8 cellular contexts compared by ENCODE assay signal in the genomic region with DNA sequence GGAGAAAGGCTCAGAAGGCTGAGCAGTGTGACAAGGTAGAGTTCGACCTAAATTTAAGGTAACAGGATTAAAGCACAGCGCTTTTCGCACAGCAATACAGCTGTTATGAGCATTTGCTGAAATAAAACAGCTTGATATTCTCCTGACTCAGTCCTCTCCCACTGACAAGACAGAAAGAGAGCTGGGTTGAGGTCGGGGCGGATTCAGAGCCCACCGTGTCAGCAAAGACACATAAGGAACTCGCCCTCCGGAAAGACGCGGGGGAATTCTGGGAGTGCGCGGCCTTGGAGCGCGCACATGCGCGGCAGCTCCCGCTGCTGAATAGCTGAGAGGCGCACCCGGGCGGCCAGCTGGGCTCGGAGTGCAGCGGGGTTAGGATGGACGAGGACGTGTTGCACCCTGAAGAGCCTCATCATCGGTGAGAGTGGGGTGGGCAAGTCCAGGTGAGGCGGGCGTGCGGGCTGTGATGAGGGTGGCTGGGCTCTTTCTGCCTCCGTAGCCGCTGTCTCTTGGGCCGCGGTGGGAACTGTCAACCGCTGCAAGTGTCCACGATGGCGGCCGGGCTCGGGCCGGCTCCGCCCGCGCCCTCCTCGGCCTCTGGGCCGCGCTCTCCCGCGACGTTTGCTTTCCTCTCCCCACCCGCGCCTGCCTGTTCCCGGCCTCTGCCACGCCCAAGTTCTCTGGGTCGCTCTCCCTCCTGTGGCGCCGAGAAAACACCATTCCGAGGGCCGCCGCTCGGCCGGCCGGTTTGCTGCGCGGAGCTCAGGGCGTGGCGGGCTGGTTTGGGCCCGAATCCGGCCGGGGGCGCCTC.
DNase-seq lines count a peak whose midpoint lies in the region; ATAC-seq and TF ChIP-seq lines count a peak whose summit lies in the region.

No MANE protein-coding gene starts in this region.

- H3K9me2 ChIP-seq in HCT116 (ENCODE audit: insufficient read depth) (no peaks in the 10 kb centered on the region), MM.1S (replicated peaks; ENCODE audit: insufficient read depth, low read length) (no peaks in the 10 kb centered on the region)

- no peaks in the 10 kb centered on the region; the same call in 1 of the 2 replicates for H3F3A ChIP-seq in MM.1S (ENCODE audit: insufficient read depth, low read length)
- no peaks in the 10 kb centered on the region for H3F3A ChIP-seq in smooth muscle cell (ENCODE audit: low read depth)

- H3K27me3 Mint-ChIP-seq in T-helper 2 cell treated with Interferon-gamma antibody and Interleukin-4, amounts not matched to agents 5 μg/mL and 100 μg/mL, for 36 hours (ENCODE audit: low read depth): no peaks in the 10 kb centered on the region
- H3K27me3 Mint-ChIP-seq in MCF 10A (ENCODE audit: insufficient read depth, unreplicated experiment) (no peaks in the 10 kb centered on the region), immature natural killer cell (ENCODE audit: low read depth in 3 of 3) (peaks cover 0 to 4% (median 0%) of the 10 kb centered on the region in 3 donors)

- RAD21 ChIA-PET in HCT116 (lab: Charles Lee; ENCODE audit: low non-redundant PET in 1 of 2, low total read pairs in 2 of 2, uncharacterized antibody in 2 of 2, unreplicated experiment in 2 of 2): no interaction called here

- peak overlapping the region; percentile 89 for H3K27ac Mint-ChIP-seq in T-helper 2 cell treated with Interferon-gamma antibody and Interleukin-4, amounts not matched to agents 5 μg/mL and 100 μg/mL, for 36 hours
- H3K27ac Mint-ChIP-seq in MCF 10A (ENCODE audit: low read depth, unreplicated experiment) (peak overlapping the region; percentile 86), immature natural killer cell (peak overlapping the region; percentile 82 to 96 (median 90))

- H3K4me1 ChIP-seq in HCT116 (ENCODE audit: control insufficient read depth in 1 of 2, insufficient read depth in 2 of 2, low read length in 2 of 2): peaks cover 4 to 11% of the 10 kb centered on the region in 2 experiments; a peak in 3 of 4 replicates
- no peaks in the 10 kb centered on the region for H3K4me1 ChIP-seq in MM.1S (ENCODE audit: low read length)
- H3K4me1 ChIP-seq in smooth muscle cell (ENCODE audit: low read depth): no peaks in the 10 kb centered on the region

- H2AFZ ChIP-seq in HCT116 (ENCODE audit: low read depth, low read length, poor library complexity, severe bottlenecking) (peak overlapping the region; percentile 92), MM.1S (ENCODE audit: low read length) (peak overlapping the region; percentile 93), smooth muscle cell (ENCODE audit: low read depth) (no peak overlapping the region)

- no peak for DNase-seq in GM12864 (ENCODE audit: low read depth)
- DNase-seq in HCT116 (ENCODE audit: low read depth, low spot score): peak; percentile 43
- DNase-seq in MM.1S: no peak
- peak; percentile 49 for DNase-seq in T-helper 2 cell treated with Interferon-gamma antibody and Interleukin-4, amounts not matched to agents 5 μg/mL and 100 μg/mL, for 36 hours (ENCODE audit: low spot score)
- peak; percentile 52 for DNase-seq in MCF 10A (ENCODE audit: unreplicated experiment)
- DNase-seq in immature natural killer cell: peak; percentile 15 to 38 (median 30)
- peak; percentile 20 to 43 for DNase-seq in stimulated activated CD4-positive, alpha-beta T cell treated with anti-CD3 and anti-CD28 coated beads, Interleukin-1b, Interleukin-23, amount 100 ng/mL, for 4 hours (ENCODE audit: low read depth in 2 of 2)
- no peak for DNase-seq in smooth muscle cell (lab: John Stamatoyannopoulos, UW; ENCODE audit: unreplicated experiment)

- TF ChIP-seq CTCF in GM12864 (IDR thresholded peaks at IDR 0.05; ENCODE audit: low read depth, low read length, missing control alignments): no peak
- TF ChIP-seq CTCF in HCT116 (IDR thresholded peaks at IDR 0.05 in 2 of 3, conservative IDR thresholded peaks at IDR 0.05 in 1 of 3; ENCODE audit: borderline replicate concordance in 1 of 3, insufficient read depth in 1 of 3, low read depth in 2 of 3, low read length in 2 of 3): no peak
- no peak for TF ChIP-seq CTCF in MM.1S (IDR thresholded peaks at IDR 0.05; ENCODE audit: low read length)
- no peak for TF ChIP-seq CTCF in MCF 10A (IDR thresholded peaks at IDR 0.05; ENCODE audit: unreplicated experiment)
- TF ChIP-seq CTCF in smooth muscle cell (IDR thresholded peaks at IDR 0.05; ENCODE audit: borderline replicate concordance, insufficient read depth, poor library complexity, severe bottlenecking): no peak

- peaks cover 23% of the 10 kb centered on the region for H3K4me1 Mint-ChIP-seq in T-helper 2 cell treated with Interferon-gamma antibody and Interleukin-4, amounts not matched to agents 5 μg/mL and 100 μg/mL, for 36 hours (ENCODE audit: low read depth)
- H3K4me1 Mint-ChIP-seq in MCF 10A (ENCODE audit: insufficient read depth, unreplicated experiment) (peaks cover 7% of the 10 kb centered on the region), immature natural killer cell (peaks cover 24 to 45% of the 10 kb centered on the region in 2 donors)

- CTCF ChIA-PET in HCT116 (lab: Charles Lee) (interaction anchor here (0.6 to 1.0 kb wide), 3 partner anchors 17 to 36 kb away, joined by 3 to 5 read pairs (median 3); no protein-coding TSS in a partner anchor), MCF 10A (lab: Yijun Ruan, JAX) (no interaction called here)

- POLR2A ChIA-PET in HCT116 (lab: Charles Lee): no interaction called here
- POLR2A ChIA-PET in MCF 10A (lab: Yijun Ruan, JAX): no interaction called here

- H3K79me2 ChIP-seq in HCT116 (ENCODE audit: insufficient read depth, low read length) (peaks cover 46% of the 10 kb centered on the region), MM.1S (ENCODE audit: low read length) (peaks cover 36% of the 10 kb centered on the region), smooth muscle cell (ENCODE audit: low read depth) (no peaks in the 10 kb centered on the region)

- H3K4me3 ChIP-seq in GM12864 (ENCODE audit: low read depth, low read length) (peak overlapping the region; percentile 84), HCT116 (replicated peaks in 1 of 2; ENCODE audit: low read depth in 1 of 2, low read length in 2 of 2) (peak overlapping the region; percentile 75 to 79), MM.1S (ENCODE audit: low read length) (peak overlapping the region; percentile 80), smooth muscle cell (no peak overlapping the region)

- H3K9ac ChIP-seq in HCT116 (ENCODE audit: low read length) (peak overlapping the region; percentile 72), MM.1S (ENCODE audit: low read length) (peak overlapping the region; percentile 59; the same call in 1 of the 2 replicates), smooth muscle cell (ENCODE audit: low read depth) (no peak overlapping the region)

- peaks cover 18% of the 10 kb centered on the region for H3K9me3 Mint-ChIP-seq in T-helper 2 cell treated with Interferon-gamma antibody and Interleukin-4, amounts not matched to agents 5 μg/mL and 100 μg/mL, for 36 hours
- H3K9me3 Mint-ChIP-seq in MCF 10A (ENCODE audit: unreplicated experiment): peaks cover 7% of the 10 kb centered on the region
- no peaks in the 10 kb centered on the region for H3K9me3 Mint-ChIP-seq in immature natural killer cell

- H3K36me3 Mint-ChIP-seq in T-helper 2 cell treated with Interferon-gamma antibody and Interleukin-4, amounts not matched to agents 5 μg/mL and 100 μg/mL, for 36 hours (ENCODE audit: low read depth): peaks cover 8% of the 10 kb centered on the region
- H3K36me3 Mint-ChIP-seq in MCF 10A (ENCODE audit: insufficient read depth, unreplicated experiment) (no peaks in the 10 kb centered on the region), immature natural killer cell (no peaks in the 10 kb centered on the region)

- H3K4me2 ChIP-seq in HCT116 (ENCODE audit: low read length): peak overlapping the region; percentile 79
- H3K4me2 ChIP-seq in MM.1S (ENCODE audit: low read depth, low read length): peak overlapping the region; percentile 76
- no peak overlapping the region for H3K4me2 ChIP-seq in smooth muscle cell

- no peak for TF ChIP-seq RAD21 in HCT116 (IDR thresholded peaks at IDR 0.05; ENCODE audit: low read depth)

- peak; percentile 96 for ATAC-seq in HCT116

- BruUV-seq in HCT116 (replicated peaks; lab: Mats Ljungman, UMichigan): no TSS peak
- no TSS peak for BruUV-seq in MCF 10A (replicated peaks; lab: Mats Ljungman, UMichigan)

- peak overlapping the region; percentile 97 for H3K4me3 Mint-ChIP-seq in T-helper 2 cell treated with Interferon-gamma antibody and Interleukin-4, amounts not matched to agents 5 μg/mL and 100 μg/mL, for 36 hours
- peak overlapping the region; percentile 87 for H3K4me3 Mint-ChIP-seq in MCF 10A (ENCODE audit: unreplicated experiment)
- H3K4me3 Mint-ChIP-seq in immature natural killer cell: peak overlapping the region; percentile 94 to 99 (median 98)

- H3K36me3 ChIP-seq in HCT116 (ENCODE audit: control insufficient read depth in 1 of 2, insufficient read depth in 2 of 2, low read length in 2 of 2) (no peaks in the 10 kb centered on the region), MM.1S (replicated peaks; ENCODE audit: insufficient read depth, low read length) (no peaks in the 10 kb centered on the region), smooth muscle cell (ENCODE audit: low read depth) (no peaks in the 10 kb centered on the region)

- TF ChIP-seq POLR2A in HCT116 (IDR thresholded peaks at IDR 0.05; ENCODE audit: borderline replicate concordance, extremely low read depth, insufficient read depth, insufficient read length): peak; percentile 88

- H3K27ac ChIP-seq in HCT116 (ENCODE audit: low read depth, low read length) (peak overlapping the region; percentile 71), MM.1S (ENCODE audit: low read length) (peak overlapping the region; percentile 29; the same call in 1 of the 2 replicates), smooth muscle cell (ENCODE audit: low read depth) (no peak overlapping the region)

- peaks cover 0 to 8% of the 10 kb centered on the region in 2 experiments; a peak in 1 of 4 replicates for H3K9me3 ChIP-seq in HCT116 (ENCODE audit: control insufficient read depth in 1 of 2, insufficient read depth in 1 of 2, low read depth in 1 of 2, low read length in 2 of 2)
- no peaks in the 10 kb centered on the region for H3K9me3 ChIP-seq in MM.1S (replicated peaks; ENCODE audit: insufficient read depth, low read length)
- peaks cover 6% of the 10 kb centered on the region for H3K9me3 ChIP-seq in smooth muscle cell (replicated peaks; ENCODE audit: low read depth)

- intact Hi-C loops in HCT116 (cut with micrococcal nuclease) (no loop called here), MCF 10A (cut with micrococcal nuclease) (no loop called here)

- H4K20me1 ChIP-seq in HCT116 (ENCODE audit: insufficient read depth) (peaks cover 4% of the 10 kb centered on the region; the same call in 1 of the 2 replicates), MM.1S (ENCODE audit: insufficient read depth, low read length) (no peaks in the 10 kb centered on the region), smooth muscle cell (ENCODE audit: low read depth) (no peaks in the 10 kb centered on the region)

- H3K27me3 ChIP-seq in HCT116 (ENCODE audit: insufficient read depth, low read length) (no peaks in the 10 kb centered on the region), MM.1S (replicated peaks; ENCODE audit: insufficient read depth, low read length) (no peaks in the 10 kb centered on the region), smooth muscle cell (ENCODE audit: low read depth) (no peaks in the 10 kb centered on the region)

- over 99% methylated on average over 52 of the region's 68 CpGs for WGBS in smooth muscle cell (ENCODE audit: low lambda C conversion rate)

TF ChIP-seq in HCT116, 20 proteins besides CTCF, POLR2A, EP300 and RAD21 (continues in another document):
- TF ChIP-seq JUND (IDR thresholded peaks at IDR 0.05): no peak

Comparison
In these comparisons a context has a peak if more than half of its experiments do, and no peak if none do; other contexts are left out.
1. DNase-seq: peak in HCT116 (single experiment), T-helper 2 cell treated with Interferon-gamma antibody and Interleukin-4, amounts not matched to agents 5 μg/mL and 100 μg/mL, for 36 hours (single experiment), MCF 10A (single experiment), immature natural killer cell (3 of 3) and stimulated activated CD4-positive, alpha-beta T cell treated with anti-CD3 and anti-CD28 coated beads, Interleukin-1b, Interleukin-23, amount 100 ng/mL, for 4 hours (2 of 2); none in GM12864 (single experiment), MM.1S (single experiment) and smooth muscle cell (single experiment).
2. Peak in every context shown above with its lines, with median percentiles within 50 percentile points of each other: H3K27ac Mint-ChIP-seq and H3K4me3 Mint-ChIP-seq.